In the genomic region with DNA sequence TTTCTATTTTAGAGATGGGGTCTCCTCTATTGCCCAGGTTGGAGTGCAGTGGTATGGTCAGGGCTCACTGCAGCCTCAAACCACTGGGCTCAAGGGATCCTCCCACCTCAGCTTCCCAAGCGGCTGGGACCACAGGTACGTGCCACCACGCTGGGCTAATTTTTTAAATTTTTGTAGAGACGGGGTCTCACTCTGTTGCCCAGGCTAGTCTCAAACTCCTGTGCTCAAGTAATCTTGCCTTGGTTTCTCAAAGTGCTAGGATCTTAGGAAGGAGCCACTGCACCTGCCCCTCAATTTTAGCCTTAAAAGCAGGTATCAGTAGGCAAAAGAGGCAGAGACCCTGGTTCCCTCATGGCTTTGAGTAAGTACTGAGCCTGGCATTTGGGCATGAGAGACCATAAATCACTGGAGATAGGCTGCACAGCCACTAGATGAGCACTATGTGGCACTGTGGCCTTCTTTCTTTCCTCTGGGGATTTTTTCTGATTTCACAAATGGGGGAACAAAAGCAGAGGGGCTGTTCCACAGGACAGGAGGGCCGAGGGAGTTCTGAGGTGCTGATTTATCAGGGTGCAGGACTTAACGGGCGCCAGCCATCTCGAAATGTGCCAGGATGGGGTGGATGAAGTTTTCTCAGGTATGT, we compare ENCODE assay signal across 8 cellular contexts.
A peak's percentile ranks its signal among the peaks of the same experiment; 100 is the strongest.
DNase-seq lines count a peak whose midpoint lies in the region; ATAC-seq, FAIRE-seq and TF ChIP-seq lines count a peak whose summit lies in the region.

No MANE protein-coding gene starts in this region.

- peaks cover 2 to 3% of the 10 kb centered on the region in 2 donors for H3K36me3 Mint-ChIP-seq in CD14-positive monocyte
- H3K36me3 Mint-ChIP-seq in astrocyte (ENCODE audit: low read depth, unreplicated experiment): peaks cover 2% of the 10 kb centered on the region

- peak; percentile 80 for FAIRE-seq in astrocyte (lab: Jason Lieb, UNC)

- 55 to 71% (median 66%) methylated on average over 8 of the region's 8 CpGs for WGBS in stomach, 5 donors

- H3K4me1 ChIP-seq in astrocyte (ENCODE audit: insufficient read depth, low read length) (peaks cover 7% of the 10 kb centered on the region), stomach (peaks cover 0 to 3% (median 0%) of the 10 kb centered on the region in 4 donors)

- no peak overlapping the region for H3K27ac ChIP-seq in astrocyte (ENCODE audit: low read depth, low read length)
- no peak overlapping the region for H3K27ac ChIP-seq in stomach

- H3K9me3 Mint-ChIP-seq in CD14-positive monocyte: no peaks in the 10 kb centered on the region
- H3K9me3 Mint-ChIP-seq in astrocyte (ENCODE audit: unreplicated experiment): peaks cover 1% of the 10 kb centered on the region

- H3K27me3 Mint-ChIP-seq in CD14-positive monocyte (ENCODE audit: low read depth in 3 of 3): peaks cover 3 to 6% (median 5%) of the 10 kb centered on the region in 3 donors
- peaks cover 20% of the 10 kb centered on the region for H3K27me3 Mint-ChIP-seq in astrocyte (ENCODE audit: low read depth, unreplicated experiment)

- H3K4me3 ChIP-seq in astrocyte (ENCODE audit: insufficient read depth, low read depth, low read length) (no peak overlapping the region), stomach (no peak overlapping the region)

- H3K4me1 Mint-ChIP-seq in CD14-positive monocyte: peaks cover 7% of the 10 kb centered on the region
- peaks cover 17% of the 10 kb centered on the region for H3K4me1 Mint-ChIP-seq in astrocyte (ENCODE audit: low read depth, unreplicated experiment)

- H3K27me3 ChIP-seq in astrocyte (ENCODE audit: insufficient read depth, low read length) (peaks cover 18% of the 10 kb centered on the region), stomach (no peaks in the 10 kb centered on the region)

- ATAC-seq in HG02678 (IDR thresholded peaks at IDR 0.05; ENCODE audit: unreplicated experiment) (no peak), GM19035 (IDR thresholded peaks at IDR 0.05; ENCODE audit: unreplicated experiment) (no peak)

- in situ Hi-C loops in GM13976 (cut with MboI; ENCODE audit: low sequenced_read_pairs, unreplicated experiment): no loop called here

- no peak for DNase-seq in CD14-positive monocyte (ENCODE audit: low spot score)
- DNase-seq in GM13976 (ENCODE audit: low spot score): peak; percentile 80
- DNase-seq in NCI-H226: peak; percentile 28
- peak; percentile 25 for DNase-seq in astrocyte (ENCODE audit: low read depth)
- DNase-seq in iPS-NIHi11 (ENCODE audit: low spot score): peak; percentile 77
- DNase-seq in stomach: no peak

- H3K9ac ChIP-seq in astrocyte (ENCODE audit: low read length): no peak overlapping the region

- intact Hi-C loops in CD14-positive monocyte (cut with micrococcal nuclease): loop anchor here in 1 of 2 donors (5.0 kb wide), 1 partner anchor 163 kb away; no protein-coding TSS in a partner anchor
- intact Hi-C loops in stomach (cut with DNase I; ENCODE audit: low total_unique reads): no loop called here

- peak; percentile 60 for TF ChIP-seq CTCF in CD14-positive monocyte (IDR thresholded peaks at IDR 0.05)
- peak; percentile 61 for TF ChIP-seq CTCF in GM13976 (IDR thresholded peaks at IDR 0.05; ENCODE audit: borderline replicate concordance, control extremely low read depth, extremely low read depth, insufficient read depth, missing control alignments)
- peak; percentile 66 for TF ChIP-seq CTCF in astrocyte (IDR thresholded peaks at IDR 0.05; ENCODE audit: insufficient read depth, low read depth, low read length)
- peak in 5 of 7 experiments; percentile 42 to 66 (median 58) for TF ChIP-seq CTCF in stomach (IDR thresholded peaks at IDR 0.05)

- TF ChIP-seq EP300 in stomach (IDR thresholded peaks at IDR 0.05): no peak

- H3K27ac Mint-ChIP-seq in CD14-positive monocyte: peak overlapping the region in 2 of 7 donors; percentile 47 to 74
- H3K27ac Mint-ChIP-seq in astrocyte (ENCODE audit: unreplicated experiment): no peak overlapping the region

- no peaks in the 10 kb centered on the region for H4K20me1 ChIP-seq in astrocyte (ENCODE audit: insufficient read depth, low read length)

- H3K4me3 Mint-ChIP-seq in CD14-positive monocyte (peak overlapping the region in 1 of 2 donors; percentile 30), astrocyte (ENCODE audit: unreplicated experiment) (no peak overlapping the region)

- H3K4me2 ChIP-seq in astrocyte (ENCODE audit: low read length): no peak overlapping the region

- H2AFZ ChIP-seq in astrocyte (ENCODE audit: low read depth, low read length): no peak overlapping the region

- H3K9me3 ChIP-seq in astrocyte (ENCODE audit: insufficient read depth, low read depth, low read length) (no peaks in the 10 kb centered on the region), stomach (no peaks in the 10 kb centered on the region)

- H3K79me2 ChIP-seq in astrocyte (ENCODE audit: insufficient read depth, low read length): no peaks in the 10 kb centered on the region

- no peak for TF ChIP-seq POLR2A in stomach (IDR thresholded peaks at IDR 0.05)

- no peaks in the 10 kb centered on the region for H3K36me3 ChIP-seq in astrocyte (ENCODE audit: insufficient read depth, low read length)
- no peaks in the 10 kb centered on the region for H3K36me3 ChIP-seq in stomach

Comparison
In these comparisons a context has a peak if more than half of its experiments do, and no peak if none do; other contexts are left out.
1. DNase-seq: peak in GM13976 (single experiment), NCI-H226 (single experiment), astrocyte (single experiment) and iPS-NIHi11 (single experiment); none in CD14-positive monocyte (single experiment) and stomach (single experiment).
2. Peak in every context shown above with its lines, with median percentiles within 50 percentile points of each other: CTCF ChIP-seq.